In the genomic region with DNA sequence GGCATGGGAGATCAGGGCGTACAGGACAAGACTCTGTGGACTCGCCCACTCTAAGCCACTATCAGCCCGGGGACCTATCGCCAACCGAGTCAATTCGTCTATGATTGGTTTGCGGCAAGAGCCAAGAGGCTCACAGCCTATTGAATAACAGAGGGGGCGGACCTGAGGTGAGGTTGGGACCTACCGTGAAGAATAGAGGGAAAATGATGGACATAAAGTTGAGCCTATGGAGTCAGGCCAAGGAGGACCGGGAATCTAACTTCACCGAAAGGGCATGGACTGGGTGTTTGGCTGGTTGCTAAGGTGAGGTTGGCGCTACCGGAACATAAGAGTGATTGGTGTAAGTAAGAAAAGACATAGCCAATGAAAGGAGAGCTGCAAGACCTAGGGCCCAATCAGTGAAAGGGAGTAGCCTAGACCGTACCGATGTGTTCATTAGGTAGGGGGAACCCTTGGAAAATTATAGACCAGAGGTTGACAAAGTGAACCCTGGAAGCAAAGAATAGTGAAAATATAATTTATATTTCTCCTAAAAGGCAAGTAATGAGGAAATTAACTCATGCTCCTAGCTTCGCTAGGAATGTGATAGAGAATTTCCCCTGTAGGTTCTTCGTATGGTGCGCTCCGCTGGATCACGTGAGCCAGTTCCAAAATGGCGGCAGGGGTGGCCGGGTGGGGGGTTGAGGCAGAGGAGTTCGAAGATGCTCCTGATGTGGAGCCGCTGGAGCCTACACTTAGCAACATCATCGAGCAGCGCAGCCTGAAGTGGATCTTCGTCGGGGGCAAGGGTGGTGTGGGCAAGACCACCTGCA, we compare ENCODE assay signal across 8 cellular contexts. TPM values are rescaled to one million over a fixed set of nuclear protein-coding genes. Genes with fewer than 3 reads are reported as not detected.
DNase-seq lines count a peak whose midpoint lies in the region; TF ChIP-seq lines count a peak whose summit lies in the region.

A gene (plus strand): TSS at position 644 of the 812 bp plus-strand sequence. CDS start 9 bp downstream, at position 653.

- peaks cover 38% of the 10 kb centered on the region for H3K4me1 Mint-ChIP-seq in neural crest cell

- peak within 1 kb of the TSS; percentile 94 for H3K4me3 Mint-ChIP-seq in neural crest cell

- H3K27me3 ChIP-seq in H7 (ENCODE audit: control insufficient read depth, insufficient read depth, low read length) = no peaks in the 10 kb centered on the region
- no peaks in the 10 kb centered on the region for H3K27me3 ChIP-seq in stomach smooth muscle (ENCODE audit: control insufficient read depth in 1 of 2, insufficient read depth in 2 of 2, low read length in 2 of 2)

- H3K27ac Mint-ChIP-seq in neural crest cell (ENCODE audit: unreplicated experiment) = peak within 1 kb of the TSS; percentile 99

- TF ChIP-seq CTCF in foreskin fibroblast (IDR thresholded peaks at IDR 0.05; ENCODE audit: low read depth, low read length) = no peak
- no peak for TF ChIP-seq CTCF in neural crest cell (conservative IDR thresholded peaks at IDR 0.05)

- peaks cover 5% of the 10 kb centered on the region for H3K27me3 Mint-ChIP-seq in neural crest cell (ENCODE audit: low read depth)

- H3K9me3 ChIP-seq in stomach smooth muscle (ENCODE audit: control insufficient read depth in 2 of 2, low read length in 2 of 2) = no peaks in the 10 kb centered on the region

- H3K4me3 ChIP-seq in H7 (ENCODE audit: insufficient read depth, low read depth, low read length) = peak within 1 kb of the TSS; percentile 64
- H3K4me3 ChIP-seq in foreskin fibroblast (ENCODE audit: low read depth in 1 of 2, low read length in 2 of 2) = peak within 1 kb of the TSS; percentile 75 to 93
- H3K4me3 ChIP-seq in stomach smooth muscle (ENCODE audit: low read length in 2 of 2) = peak within 1 kb of the TSS; percentile 83 to 98

- peak within 1 kb of the TSS; percentile 87 for H3K27ac ChIP-seq in stomach smooth muscle (ENCODE audit: low read length)

- peaks cover 17% of the 10 kb centered on the region for H3K36me3 Mint-ChIP-seq in neural crest cell (ENCODE audit: low read depth)

- H3K36me3 ChIP-seq in H7 (replicated peaks; ENCODE audit: control insufficient read depth, insufficient read depth, low read length) (peaks cover 7% of the 10 kb centered on the region), stomach smooth muscle (ENCODE audit: control insufficient read depth in 2 of 2, insufficient read depth in 2 of 2, low read length in 2 of 2) (peaks cover 6 to 12% of the 10 kb centered on the region in 2 donors)

- H3K4me1 ChIP-seq in stomach smooth muscle (ENCODE audit: control insufficient read depth, insufficient read depth, low read length) = peaks cover 44% of the 10 kb centered on the region

- peak within 1 kb of the TSS; percentile 81 to 93 for H3K9ac ChIP-seq in stomach smooth muscle (ENCODE audit: low read length in 2 of 2)

- DNase-seq in ELR (ENCODE audit: low read depth) (peak; percentile 100), H7 (peak; percentile 96), M059J (ENCODE audit: low read depth) (peak; percentile 100), SIG-M5 (lab: John Stamatoyannopoulos, UW) (peak; percentile 95), foreskin fibroblast (peak; percentile 99 to 100), neural crest cell (ENCODE audit: low read depth, low spot score) (peak; percentile 71)
- peak; percentile 68 for DNase-seq in activated gamma-delta T cell treated with anti-CD3 and anti-CD28 coated beads, Interleukin-2, amount 50 U/mL, for 16 hours (ENCODE audit: low read depth)

- H3K9me3 Mint-ChIP-seq in neural crest cell = no peaks in the 10 kb centered on the region

RNA-seq across cellular contexts. Expression of the gene that starts here (rescaled TPM):
- total RNA-seq in H7 (2014; rRNA removed; shearing (Covaris generic)) = 113 and 166 TPM in 2 replicates
- 112 and 114 TPM in 2 replicates for total RNA-seq in M059J (2014; rRNA removed; shearing (Covaris generic))
- 72.5 and 75.9 TPM in 2 replicates for total RNA-seq in neural crest cell

Comparison
In these comparisons a context has a peak if more than half of its experiments do, and no peak if none do; other contexts are left out.
1. Peak in every context shown above with its lines: DNase-seq, H3K4me3 ChIP-seq and H3K27ac ChIP-seq.